Comparison of ENCODE assay signal across 1 cellular context in genomic region chr2:176709541-176709951, GRCh38.
TF ChIP-seq lines count a peak whose summit lies in the region.

No MANE protein-coding gene starts in this region.

TF ChIP-seq in SK-N-SH, 30 proteins besides CTCF, POLR2A, EP300 and RAD21 (continued from another document):
- TF ChIP-seq, protein P1, sequence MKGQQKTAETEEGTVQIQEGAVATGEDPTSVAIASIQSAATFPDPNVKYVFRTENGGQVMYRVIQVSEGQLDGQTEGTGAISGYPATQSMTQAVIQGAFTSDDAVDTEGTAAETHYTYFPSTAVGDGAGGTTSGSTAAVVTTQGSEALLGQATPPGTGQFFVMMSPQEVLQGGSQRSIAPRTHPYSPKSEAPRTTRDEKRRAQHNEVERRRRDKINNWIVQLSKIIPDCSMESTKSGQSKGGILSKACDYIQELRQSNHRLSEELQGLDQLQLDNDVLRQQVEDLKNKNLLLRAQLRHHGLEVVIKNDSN (IDR thresholded peaks at IDR 0.05; ENCODE audit: borderline replicate concordance, low read depth): no peak
- no peak for TF ChIP-seq CHD2 (IDR thresholded peaks at IDR 0.05; ENCODE audit: low read length, partially characterized antibody)
- no peak for TF ChIP-seq TEAD4 (IDR thresholded peaks at IDR 0.05; ENCODE audit: borderline replicate concordance, insufficient read depth)
- no peak for TF ChIP-seq RXRA (IDR thresholded peaks at IDR 0.05; ENCODE audit: borderline replicate concordance, low read depth)
- no peak for TF ChIP-seq SIN3A (IDR thresholded peaks at IDR 0.05; ENCODE audit: borderline replicate concordance, low read depth, low read length)
- TF ChIP-seq, protein P2, sequence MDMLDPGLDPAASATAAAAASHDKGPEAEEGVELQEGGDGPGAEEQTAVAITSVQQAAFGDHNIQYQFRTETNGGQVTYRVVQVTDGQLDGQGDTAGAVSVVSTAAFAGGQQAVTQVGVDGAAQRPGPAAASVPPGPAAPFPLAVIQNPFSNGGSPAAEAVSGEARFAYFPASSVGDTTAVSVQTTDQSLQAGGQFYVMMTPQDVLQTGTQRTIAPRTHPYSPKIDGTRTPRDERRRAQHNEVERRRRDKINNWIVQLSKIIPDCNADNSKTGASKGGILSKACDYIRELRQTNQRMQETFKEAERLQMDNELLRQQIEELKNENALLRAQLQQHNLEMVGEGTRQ (IDR thresholded peaks at IDR 0.05; ENCODE audit: borderline replicate concordance, low read depth, low read length): no peak
- TF ChIP-seq RFX5 (IDR thresholded peaks at IDR 0.05; ENCODE audit: low read length): no peak
- TF ChIP-seq MEF2A (IDR thresholded peaks at IDR 0.05; ENCODE audit: borderline replicate concordance, low read depth): no peak
- TF ChIP-seq FOXM1 (IDR thresholded peaks at IDR 0.05; ENCODE audit: low read depth): no peak
